In genomic region chr21:37230632-37231246, GRCh38 we compare ENCODE assay signal across 19 cellular contexts. TPM values are rescaled to one million over a fixed set of nuclear protein-coding genes. Genes with fewer than 3 reads are reported as not detected.
DNase-seq lines count a peak whose midpoint lies in the region; ATAC-seq and TF ChIP-seq lines count a peak whose summit lies in the region.
"Had no signal": no experiment of that assay in that cellular context is flagged by ENCODE, and none has a peak within 500 bp of the region (broad histone marks: within the 10 kb centered on the region; RNA-seq: fewer than 3 reads in every experiment).

No MANE protein-coding gene starts in this region.

- in situ Hi-C loops in GM13976 (cut with MboI; ENCODE audit: low sequenced_read_pairs, unreplicated experiment), result no loop called here

- H3K27ac ChIP-seq in neuronal stem cell (replicated peaks; ENCODE audit: low read length) (no peak overlapping the region), right atrium auricular region (no peak overlapping the region)
- H3K27ac ChIP-seq: 22Rv1; BLaER1 treated with 17β-estradiol and CSF1 and Interleukin-3, amounts not matched to agents 10 nM and 100 nM; cardiac muscle cell; dorsolateral prefrontal cortex; RWPE1; thoracic aorta had no signal

- H4K8ac ChIP-seq in neuronal stem cell (ENCODE audit: low read depth, low read length), result no peak overlapping the region

- no peak overlapping the region for H2BK120ac ChIP-seq in neuronal stem cell (ENCODE audit: low read depth, low read length)

- H2AFZ ChIP-seq in neuronal stem cell (ENCODE audit: low read length), result no peak overlapping the region

- H3K9me3 ChIP-seq in neuronal stem cell (replicated peaks in 1 of 2; ENCODE audit: control insufficient read depth in 2 of 2, insufficient read depth in 1 of 2, low read depth in 1 of 2, low read length in 2 of 2), result no peaks in the 10 kb centered on the region
- no peaks in the 10 kb centered on the region for H3K9me3 ChIP-seq in right atrium auricular region
- H3K9me3 ChIP-seq: BLaER1 treated with 17β-estradiol and CSF1 and Interleukin-3, amounts not matched to agents 10 nM and 100 nM; thoracic aorta had no signal

- WGBS in neuronal stem cell (ENCODE audit: extremely low coverage in 2 of 2, insufficient read length in 2 of 2, insufficient replicate concordance in 1 of 2), 2 donors, result no CpG with 5 or more reads among the region's 23 CpGs

- H3K4ac ChIP-seq in neuronal stem cell (ENCODE audit: low read length), result no peak overlapping the region

- peaks cover 52% of the 10 kb centered on the region for H3K36me3 Mint-ChIP-seq in endothelial cell (ENCODE audit: low read depth, unreplicated experiment)

- no peaks in the 10 kb centered on the region for H3K79me1 ChIP-seq in neuronal stem cell (ENCODE audit: low read depth, low read length)

- peaks cover 5% of the 10 kb centered on the region for H3K27me3 Mint-ChIP-seq in endothelial cell (ENCODE audit: unreplicated experiment)

- H3K36me3 ChIP-seq in neuronal stem cell (replicated peaks in 1 of 2; ENCODE audit: control insufficient read depth in 2 of 2, insufficient read depth in 2 of 2, low read length in 2 of 2), result peaks cover 28 to 93% of the 10 kb centered on the region in 2 donors
- peaks cover 70% of the 10 kb centered on the region for H3K36me3 ChIP-seq in right atrium auricular region

- peak overlapping the region; percentile 23 for H3K23ac ChIP-seq in neuronal stem cell (ENCODE audit: low read depth, low read length, poor library complexity)

- no peaks in the 10 kb centered on the region for H3K9me3 Mint-ChIP-seq in endothelial cell (ENCODE audit: unreplicated experiment)

- H3K4me1 ChIP-seq in neuronal stem cell (ENCODE audit: control insufficient read depth in 2 of 2, insufficient read depth in 1 of 2, low read depth in 1 of 2, low read length in 2 of 2) (no peaks in the 10 kb centered on the region), right atrium auricular region (no peaks in the 10 kb centered on the region)

- peak overlapping the region; percentile 16 for H3K4me3 Mint-ChIP-seq in endothelial cell (ENCODE audit: unreplicated experiment)

- H3K4me3 ChIP-seq in neuronal stem cell (ENCODE audit: low read length in 2 of 2) (peak overlapping the region in 1 of 2 donors; percentile 52), right atrium auricular region (no peak overlapping the region)
- H3K4me3 ChIP-seq: BLaER1 treated with 17β-estradiol and CSF1 and Interleukin-3, amounts not matched to agents 10 nM and 100 nM; cardiac muscle cell; dorsolateral prefrontal cortex; lung; thoracic aorta had no signal

- no peak for TF ChIP-seq CTCF in endothelial cell (IDR thresholded peaks at IDR 0.05; ENCODE audit: unreplicated experiment)
- TF ChIP-seq CTCF in right atrium auricular region (IDR thresholded peaks at IDR 0.05), result no peak
- TF ChIP-seq CTCF in GM13976 (IDR thresholded peaks at IDR 0.05; ENCODE audit: borderline replicate concordance, control extremely low read depth, extremely low read depth, insufficient read depth, missing control alignments), result no peak

- peak overlapping the region; percentile 1 for H3K27ac Mint-ChIP-seq in endothelial cell (ENCODE audit: unreplicated experiment)

- no peak overlapping the region for H3K9ac ChIP-seq in neuronal stem cell (ENCODE audit: low read depth, low read length, poor library complexity)
- H3K9ac ChIP-seq: BLaER1 treated with 17β-estradiol and CSF1 and Interleukin-3, amounts not matched to agents 10 nM and 100 nM had no signal

- DNase-seq in NCI-H1417 (lab: John Stamatoyannopoulos, UW) (peak in 2 of 3 experiments; percentile 35 to 69), NCI-H1417 treated with DMSO at 0.1 percent for 48 hours (lab: John Stamatoyannopoulos, UW) (no peak), NCI-H345 (lab: John Stamatoyannopoulos, UW) (peak; percentile 27), endothelial cell (ENCODE audit: low spot score) (no peak), neuronal stem cell (ENCODE audit: low spot score) (no peak), right atrium auricular region (ENCODE audit: low spot score) (no peak), GM13976 (ENCODE audit: low spot score) (no peak)
- DNase-seq: activated CD4-positive, alpha-beta T cell treated with anti-CD3 and anti-CD28 coated beads, Interleukin-2, amount 50 U/mL, for 48 hours; dorsolateral prefrontal cortex; NCI-H1105; NCI-H2227 treated with DMSO at 0.1 percent for 48 hours; stimulated activated CD8-positive, alpha-beta memory T cell treated with anti-CD3 and anti-CD28 coated beads, Interleukin-4, amount 100 ng/mL, for 48 hours had no signal

- no peaks in the 10 kb centered on the region for H3K27me3 ChIP-seq in neuronal stem cell (ENCODE audit: control insufficient read depth in 3 of 3, insufficient read depth in 3 of 3, low read depth in 1 of 3, low read length in 3 of 3)
- no peaks in the 10 kb centered on the region for H3K27me3 ChIP-seq in right atrium auricular region
- H3K27me3 ChIP-seq: BLaER1 treated with 17β-estradiol and CSF1 and Interleukin-3, amounts not matched to agents 10 nM and 100 nM; cardiac muscle cell; dorsolateral prefrontal cortex had no signal

- H3K4me2 ChIP-seq in neuronal stem cell (ENCODE audit: insufficient read depth, low read length, poor library complexity, severe bottlenecking), result no peak overlapping the region
- H3K4me2 ChIP-seq: BLaER1 treated with 17β-estradiol and CSF1 and Interleukin-3, amounts not matched to agents 10 nM and 100 nM had no signal

- no peak overlapping the region for H4K91ac ChIP-seq in neuronal stem cell (ENCODE audit: low read depth, low read length, poor library complexity)

- no peak overlapping the region for H2AK5ac ChIP-seq in neuronal stem cell (ENCODE audit: low read depth, low read length)

- no peak overlapping the region for H3K18ac ChIP-seq in neuronal stem cell (ENCODE audit: low read length)

- no peaks in the 10 kb centered on the region for H3K4me1 Mint-ChIP-seq in endothelial cell (ENCODE audit: unreplicated experiment)

- no peak overlapping the region for H3K14ac ChIP-seq in neuronal stem cell (ENCODE audit: low read length)

- ATAC-seq in HG03159 (IDR thresholded peaks at IDR 0.05; ENCODE audit: unreplicated experiment), result no peak

- no peak overlapping the region for H2BK15ac ChIP-seq in neuronal stem cell (ENCODE audit: low read length)

- no peak overlapping the region for H2BK5ac ChIP-seq in neuronal stem cell (ENCODE audit: low read length)

- no peak overlapping the region for H2BK12ac ChIP-seq in neuronal stem cell (ENCODE audit: low read length)

RNA-seq across cellular contexts. Expression of gene VPS26C, which starts 36.4 kb away (rescaled TPM):
- total RNA-seq in endothelial cell (ENCODE audit: unreplicated experiment) (63.8 TPM), right atrium auricular region (10 to 100 TPM; 45.2 to 53.8 TPM)
- polyA plus RNA-seq in neuronal stem cell (2013, experiment 1 of 2), result 31.0 TPM
- 30.0 TPM for polyA plus RNA-seq in neuronal stem cell (2013, experiment 2 of 2)

Comparison
In these comparisons a context has a peak if more than half of its experiments do, and no peak if none do; other contexts are left out.
1. DNase-seq: peak in NCI-H1417 (2 of 3) and NCI-H345 (single experiment); none in NCI-H1417 treated with DMSO at 0.1 percent for 48 hours (single experiment), endothelial cell (single experiment), neuronal stem cell (single experiment), right atrium auricular region (single experiment) and GM13976 (single experiment).